ENCODE assay signal across 16 cellular contexts in the genomic region with DNA sequence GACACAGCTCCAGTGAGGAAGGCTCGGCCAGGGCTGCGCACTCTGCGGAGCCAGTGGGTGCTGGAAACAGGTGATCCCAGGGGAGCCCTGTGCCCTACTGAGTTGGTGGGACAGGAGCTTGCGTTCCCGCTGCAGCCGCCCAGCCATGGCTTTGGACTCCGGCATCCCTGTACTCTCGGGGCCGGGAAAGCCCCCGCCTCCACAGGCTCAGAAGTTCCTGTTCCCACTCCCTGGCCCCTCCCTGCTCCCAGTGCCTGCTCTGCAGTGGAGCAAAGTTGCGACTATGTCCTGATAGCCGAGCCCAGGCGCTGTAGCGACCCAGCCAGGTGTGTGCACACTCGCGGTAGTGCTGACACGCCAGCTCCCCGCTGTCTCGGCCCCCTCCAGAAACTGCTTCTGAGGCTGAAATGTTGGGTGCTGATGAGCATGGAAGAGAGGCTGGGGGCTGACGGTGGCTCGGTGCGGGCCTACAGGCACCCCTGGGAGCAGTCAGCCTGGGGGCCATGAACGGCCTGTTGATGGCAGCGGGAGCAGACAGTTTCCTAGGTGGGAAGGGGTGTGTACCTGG.
A peak's percentile ranks its signal among the peaks of the same experiment; 100 is the strongest.
DNase-seq lines count a peak whose midpoint lies in the region; ATAC-seq and TF ChIP-seq lines count a peak whose summit lies in the region.
"Had no signal": no experiment of that assay in that cellular context is flagged by ENCODE, and none has a peak within 500 bp of the region (broad histone marks: within the 10 kb centered on the region; RNA-seq: fewer than 3 reads in every experiment).

No MANE protein-coding gene starts in this region.

- no peak overlapping the region for H3K4me3 Mint-ChIP-seq in osteocyte (ENCODE audit: unreplicated experiment)

- H3K4me1 Mint-ChIP-seq in osteocyte (ENCODE audit: unreplicated experiment), result peaks cover 15% of the 10 kb centered on the region

- H3K9me3 ChIP-seq in gastroesophageal sphincter, result no peaks in the 10 kb centered on the region
- no peaks in the 10 kb centered on the region for H3K9me3 ChIP-seq in aorta (ENCODE audit: control insufficient read depth, low read length)

- no peak overlapping the region for H3K27ac Mint-ChIP-seq in osteocyte (ENCODE audit: unreplicated experiment)

- H3K36me3 Mint-ChIP-seq in osteocyte (ENCODE audit: unreplicated experiment), result no peaks in the 10 kb centered on the region

- no peak for TF ChIP-seq POLR2A in gastroesophageal sphincter (IDR thresholded peaks at IDR 0.05)

- WGBS in gastroesophageal sphincter (ENCODE audit: low coverage in 1 of 2), 2 donors, result 93% methylated on average over 5 of the region's 24 CpGs; no CpG with 5 or more reads in 1 of the 2 donors
- 97% methylated on average over 22 to 24 of the region's 24 CpGs for WGBS in aorta, 2 donors

- DNase-seq in Right ventricle myocardium inferior (ENCODE audit: missing footprints) (peak; percentile 56), left cardiac atrium (no peak), osteocyte (ENCODE audit: extremely low spot score, unreplicated experiment) (peak; percentile 75), aorta (peak in 1 of 2 donors; percentile 72)
- no peak for DNase-seq in NK-92 treated with Interleukin-12 subunit alpha and Interleukin-12 subunit beta, amount 100 ng/mL, for 24 hours (lab: John Stamatoyannopoulos, UW)
- DNase-seq: DMS79 treated with DMSO at 0.1 percent for 48 hours, GM23248, NCI-H1930, NCI-H446, PC-3 had no signal

- H3K27ac ChIP-seq in gastroesophageal sphincter (no peak overlapping the region), aorta (ENCODE audit: low read depth in 1 of 2, low read length in 2 of 2) (no peak overlapping the region)
- H3K27ac ChIP-seq: BLaER1 treated with 17β-estradiol and CSF1 and Interleukin-3, amounts not matched to agents 10 nM and 100 nM; GM23248; RWPE1 had no signal

- H3K27me3 Mint-ChIP-seq in osteocyte (ENCODE audit: unreplicated experiment), result no peaks in the 10 kb centered on the region

- intact Hi-C loops in Right ventricle myocardium inferior (cut with DNase I), result no loop called here
- intact Hi-C loops in left cardiac atrium (cut with DNase I), result no loop called here
- intact Hi-C loops in aorta (cut with DNase I), result no loop called here

- ATAC-seq in Right ventricle myocardium inferior (no peak), left cardiac atrium (no peak), gastroesophageal sphincter (peak; percentile 25), aorta (ENCODE audit: low FRiP score) (peak; percentile 42), HG03135 (IDR thresholded peaks at IDR 0.05; ENCODE audit: unreplicated experiment) (no peak), GM19324 (IDR thresholded peaks at IDR 0.05; ENCODE audit: low FRiP score, unreplicated experiment) (no peak)
- ATAC-seq: K562, PC-3 had no signal

- TF ChIP-seq CTCF in gastroesophageal sphincter (IDR thresholded peaks at IDR 0.05) (no peak), osteocyte (IDR thresholded peaks at IDR 0.05) (no peak)

- no peak overlapping the region for H3K4me3 ChIP-seq in gastroesophageal sphincter
- no peak overlapping the region for H3K4me3 ChIP-seq in aorta (ENCODE audit: low read length in 2 of 2)
- H3K4me3 ChIP-seq: BLaER1 treated with 17β-estradiol and CSF1 and Interleukin-3, amounts not matched to agents 10 nM and 100 nM; GM23248; K562 had no signal

- no peaks in the 10 kb centered on the region for H3K9me3 Mint-ChIP-seq in osteocyte (ENCODE audit: unreplicated experiment)

- no peaks in the 10 kb centered on the region for H3K36me3 ChIP-seq in gastroesophageal sphincter
- no peaks in the 10 kb centered on the region for H3K36me3 ChIP-seq in aorta (ENCODE audit: control insufficient read depth in 1 of 2, insufficient read depth in 2 of 2, low read length in 1 of 2)
- H3K36me3 ChIP-seq: BLaER1 treated with 17β-estradiol and CSF1 and Interleukin-3, amounts not matched to agents 10 nM and 100 nM had no signal

- H3K27me3 ChIP-seq in gastroesophageal sphincter (no peaks in the 10 kb centered on the region), aorta (ENCODE audit: control insufficient read depth in 1 of 2, insufficient read depth in 2 of 2, low read length in 1 of 2) (no peaks in the 10 kb centered on the region)
- H3K27me3 ChIP-seq: BLaER1 treated with 17β-estradiol and CSF1 and Interleukin-3, amounts not matched to agents 10 nM and 100 nM had no signal

- no peak for TF ChIP-seq EP300 in gastroesophageal sphincter (IDR thresholded peaks at IDR 0.05)

- no peaks in the 10 kb centered on the region for H3K4me1 ChIP-seq in gastroesophageal sphincter
- no peaks in the 10 kb centered on the region for H3K4me1 ChIP-seq in aorta (ENCODE audit: control insufficient read depth in 1 of 2, insufficient read depth in 2 of 2, low read length in 2 of 2)
- H3K4me1 ChIP-seq: BLaER1 treated with 17β-estradiol and CSF1 and Interleukin-3, amounts not matched to agents 10 nM and 100 nM had no signal

Comparison
In these comparisons a context has a peak if more than half of its experiments do, and no peak if none do; other contexts are left out.
1. DNase-seq: peak in Right ventricle myocardium inferior (single experiment) and osteocyte (single experiment); none in left cardiac atrium (single experiment) and NK-92 treated with Interleukin-12 subunit alpha and Interleukin-12 subunit beta, amount 100 ng/mL, for 24 hours (single experiment).
2. ATAC-seq: peak in gastroesophageal sphincter (single experiment) and aorta (single experiment); none in Right ventricle myocardium inferior (single experiment), left cardiac atrium (0 of 2), HG03135 (single experiment) and GM19324 (single experiment).